In genomic region chr6:31572041-31572911, GRCh38 we compare ENCODE assay signal across 8 cellular contexts. TPM values are rescaled to one million over a fixed set of nuclear protein-coding genes. Genes with fewer than 3 reads are reported as not detected.
DNase-seq lines count a peak whose midpoint lies in the region; ATAC-seq and TF ChIP-seq lines count a peak whose summit lies in the region.

Gene LTA (plus strand): TSS chr6:31572289. CDS start chr6:31572743, 454 bp downstream.

- no peaks in the 10 kb centered on the region for H3K27me3 Mint-ChIP-seq in effector memory CD8-positive, alpha-beta T cell

- H3K27ac ChIP-seq in stomach (peak within 1 kb of the TSS in 4 of 5 donors; percentile 17 to 62 (median 54)), PC-9 (no peak within 1 kb of the TSS), smooth muscle cell (ENCODE audit: low read depth) (no peak within 1 kb of the TSS)

- POLR2A ChIA-PET in PC-9 (lab: Charles Lee; ENCODE audit: unreplicated experiment) = no interaction called here

- WGBS in stomach, 5 donors = 72 to 80% (median 76%) methylated on average over 23 to 27 of the region's 27 CpGs
- 92% methylated on average over 24 of the region's 27 CpGs for WGBS in smooth muscle cell (ENCODE audit: low lambda C conversion rate)

- peak; percentile 52 for DNase-seq in activated CD4-positive, CD25-positive, alpha-beta regulatory T cell treated with anti-CD3 and anti-CD28 coated beads, Interleukin-2, amount 50 U/mL, for 16 hours (ENCODE audit: low read depth, low spot score)
- DNase-seq in effector memory CD8-positive, alpha-beta T cell = peak; percentile 66 to 71 (median 67)
- DNase-seq in stomach (no peak), SKM-1 (lab: John Stamatoyannopoulos, UW; ENCODE audit: unreplicated experiment) (no peak), PC-9 (no peak), NCI-H1092 treated with DMSO at 0.1 percent for 48 hours (lab: John Stamatoyannopoulos, UW) (no peak), smooth muscle cell (lab: John Stamatoyannopoulos, UW; ENCODE audit: unreplicated experiment) (no peak)

- H3K4me3 Mint-ChIP-seq in effector memory CD8-positive, alpha-beta T cell = peak within 1 kb of the TSS; percentile 82 to 99

- no peak for TF ChIP-seq CTCF in stomach (IDR thresholded peaks at IDR 0.05)
- no peak for TF ChIP-seq CTCF in PC-9 (conservative IDR thresholded peaks at IDR 0.05)
- no peak for TF ChIP-seq CTCF in smooth muscle cell (IDR thresholded peaks at IDR 0.05; ENCODE audit: borderline replicate concordance, insufficient read depth, poor library complexity, severe bottlenecking)

- intact Hi-C loops in stomach (cut with DNase I; ENCODE audit: low total_unique reads) = no loop called here
- intact Hi-C loops in PC-9 (cut with micrococcal nuclease; ENCODE audit: unreplicated experiment) = no loop called here

- peaks cover 68% of the 10 kb centered on the region for H3K36me3 Mint-ChIP-seq in effector memory CD8-positive, alpha-beta T cell (ENCODE audit: insufficient read depth)

- H3K4me1 Mint-ChIP-seq in effector memory CD8-positive, alpha-beta T cell (ENCODE audit: low read depth in 2 of 2) = peaks cover 73 to 94% of the 10 kb centered on the region in 2 donors

- TF ChIP-seq EP300 in stomach (IDR thresholded peaks at IDR 0.05) = no peak

- H3K27me3 ChIP-seq in stomach (peaks cover 0 to 16% (median 0%) of the 10 kb centered on the region in 3 donors), PC-9 (ENCODE audit: insufficient read depth, low read depth) (0 out of 2 replicates have a peak, but pooled peaks cover 5% of the 10 kb centered on the region), smooth muscle cell (ENCODE audit: low read depth) (no peaks in the 10 kb centered on the region)

- no peak for TF ChIP-seq POLR2A in stomach (IDR thresholded peaks at IDR 0.05)

- peak within 1 kb of the TSS; percentile 92 to 98 for H3K27ac Mint-ChIP-seq in effector memory CD8-positive, alpha-beta T cell

- H3K4me1 ChIP-seq in stomach (peaks cover 0 to 10% (median 2%) of the 10 kb centered on the region in 4 donors), PC-9 (replicated peaks; ENCODE audit: insufficient read depth) (no peaks in the 10 kb centered on the region), smooth muscle cell (ENCODE audit: low read depth) (no peaks in the 10 kb centered on the region)

- H3K9me2 ChIP-seq in PC-9 (ENCODE audit: insufficient read depth) = no peaks in the 10 kb centered on the region

- no TSS peak for BruUV-seq in PC-9 (replicated peaks; lab: Mats Ljungman, UMichigan)

- H3K9ac ChIP-seq in smooth muscle cell (ENCODE audit: low read depth) = no peak within 1 kb of the TSS

- H3K4me3 ChIP-seq in stomach (peak within 1 kb of the TSS in 2 of 4 donors; percentile 6 to 21), PC-9 (no peak within 1 kb of the TSS), smooth muscle cell (no peak within 1 kb of the TSS)

- no peak within 1 kb of the TSS for H3K4me2 ChIP-seq in PC-9
- H3K4me2 ChIP-seq in smooth muscle cell = no peak within 1 kb of the TSS

- no peaks in the 10 kb centered on the region for H3K9me3 ChIP-seq in stomach
- H3K9me3 ChIP-seq in PC-9 (ENCODE audit: insufficient read depth, low read depth) = no peaks in the 10 kb centered on the region
- H3K9me3 ChIP-seq in smooth muscle cell (replicated peaks; ENCODE audit: low read depth) = no peaks in the 10 kb centered on the region

- CTCF ChIA-PET in PC-9 (lab: Charles Lee) = no interaction called here

- H4K20me1 ChIP-seq in PC-9 (ENCODE audit: insufficient read depth) = no peaks in the 10 kb centered on the region
- H4K20me1 ChIP-seq in smooth muscle cell (ENCODE audit: low read depth) = no peaks in the 10 kb centered on the region

- H3K9me3 Mint-ChIP-seq in effector memory CD8-positive, alpha-beta T cell = no peaks in the 10 kb centered on the region

- H2AFZ ChIP-seq in PC-9 = no peak within 1 kb of the TSS
- H2AFZ ChIP-seq in smooth muscle cell (ENCODE audit: low read depth) = no peak within 1 kb of the TSS

- ATAC-seq in GM21737 (IDR thresholded peaks at IDR 0.05; ENCODE audit: unreplicated experiment) = peak; percentile 34
- peak; percentile 59 for ATAC-seq in effector memory CD8-positive, alpha-beta T cell (replicated peaks)

- H3F3A ChIP-seq in PC-9 (ENCODE audit: insufficient read depth, low read depth) (no peaks in the 10 kb centered on the region), smooth muscle cell (ENCODE audit: low read depth) (no peaks in the 10 kb centered on the region)

- H3K79me2 ChIP-seq in PC-9 (ENCODE audit: low read depth) (no peaks in the 10 kb centered on the region), smooth muscle cell (ENCODE audit: low read depth) (no peaks in the 10 kb centered on the region)

- H3K36me3 ChIP-seq in stomach = no peaks in the 10 kb centered on the region
- no peaks in the 10 kb centered on the region for H3K36me3 ChIP-seq in PC-9 (ENCODE audit: low read depth)
- H3K36me3 ChIP-seq in smooth muscle cell (ENCODE audit: low read depth) = no peaks in the 10 kb centered on the region

RNA-seq across cellular contexts. Expression of gene LTA, which starts in this region (rescaled TPM):
- not detected for total RNA-seq in stomach
- polyA plus RNA-seq in stomach = under 1 TPM in 1 of 3 donors, not detected in 2; 0.18 TPM
- total RNA-seq in PC-9 (2021) = not detected in 2 replicates
- 1.8 TPM in 1 of 2 replicates, not detected in the other for total RNA-seq in smooth muscle cell
- 0.74 TPM in 1 of 2 replicates, not detected in the other for polyA plus RNA-seq in smooth muscle cell

Comparison
In these comparisons a context has a peak if more than half of its experiments do, and no peak if none do; other contexts are left out.
1. DNase-seq: peak in activated CD4-positive, CD25-positive, alpha-beta regulatory T cell treated with anti-CD3 and anti-CD28 coated beads, Interleukin-2, amount 50 U/mL, for 16 hours (single experiment) and effector memory CD8-positive, alpha-beta T cell (3 of 3); none in stomach (single experiment), SKM-1 (single experiment), PC-9 (0 of 2), NCI-H1092 treated with DMSO at 0.1 percent for 48 hours (single experiment) and smooth muscle cell (single experiment).
2. H3K27ac ChIP-seq: peak in stomach (4 of 5); none in PC-9 (single experiment) and smooth muscle cell (single experiment).